In genomic region chr7:98225913-98226614, GRCh38 we compare ENCODE assay signal across 22 cellular contexts. TPM values are rescaled to one million over a fixed set of nuclear protein-coding genes. Genes with fewer than 3 reads are reported as not detected.
"Had no signal": no experiment of that assay in that cellular context is flagged by ENCODE, and none has a peak within 500 bp of the region (broad histone marks: within the 10 kb centered on the region; RNA-seq: fewer than 3 reads in every experiment).

No MANE protein-coding gene starts in this region.

- H3K9ac ChIP-seq: parathyroid adenoma had no signal

- H3K9me3 ChIP-seq: breast epithelium, left ventricle myocardium inferior, right atrium auricular region, tibial nerve had no signal

- H2AFZ ChIP-seq: parathyroid adenoma had no signal

- FAIRE-seq: endothelial cell of umbilical vein had no signal

- H3K4me1 ChIP-seq: breast epithelium, left ventricle myocardium inferior, parathyroid adenoma, right atrium auricular region, tibial nerve had no signal

- H3K27ac ChIP-seq: breast epithelium, left ventricle myocardium inferior, parathyroid adenoma, right atrium auricular region, tibial nerve had no signal

- H3K79me2 ChIP-seq: parathyroid adenoma had no signal

- H3K4me1 Mint-ChIP-seq: activated naive CD8-positive, alpha-beta T cell treated with anti-CD3 and anti-CD28 coated beads, Interleukin-2, amount 50 U/mL, for 24 hours had no signal

- H3K36me3 ChIP-seq: breast epithelium had no signal

- H3K4me3 Mint-ChIP-seq: activated naive CD8-positive, alpha-beta T cell treated with anti-CD3 and anti-CD28 coated beads, Interleukin-2, amount 50 U/mL, for 24 hours; naive B cell; T-helper 2 cell treated with Interferon-gamma antibody and Interleukin-4, amounts not matched to agents 5 μg/mL and 100 μg/mL, for 36 hours had no signal

- H3K27ac Mint-ChIP-seq: activated naive CD8-positive, alpha-beta T cell treated with anti-CD3 and anti-CD28 coated beads, Interleukin-2, amount 50 U/mL, for 24 hours; activated T-helper 2 cell treated with anti-CD3 and anti-CD28 coated beads, Interferon-gamma antibody, Interleukin-2, Interleukin-4, amounts not matched to agents 10 μg/mL and 5 μg/mL and 100 μg/mL, durations not matched to agents 14 hours and 24 hours and 36 hours; T-helper 2 cell treated with Interferon-gamma antibody and Interleukin-4, amounts not matched to agents 5 μg/mL and 100 μg/mL, for 36 hours had no signal

- DNase-seq: activated CD4-positive, alpha-beta T cell treated with anti-CD3 and anti-CD28 coated beads for 4 hours; activated CD4-positive, alpha-beta T cell treated with anti-CD3 and anti-CD28 coated beads, Interleukin-2, amount 50 U/mL, for 4 hours; activated naive CD8-positive, alpha-beta T cell treated with anti-CD3 and anti-CD28 coated beads, Interleukin-2, amount 50 U/mL, for 24 hours; activated T-cell treated with anti-CD3 and anti-CD28 coated beads, Interleukin-2, amount 50 U/mL, for 1 hour; amygdala; central memory CD4-positive, alpha-beta T cell; head of caudate nucleus; hypothalamus; left ventricle myocardium inferior; naive B cell; occipital lobe; stimulated activated CD4-positive, alpha-beta T cell treated with anti-CD3 and anti-CD28 coated beads, Interleukin-2, amount 100 ng/mL, for 48 hours; stimulated activated naive CD4-positive, alpha-beta T cell treated with Interleukin-2 at 50 U/mL for 16 hours had no signal

- ATAC-seq: activated naive CD8-positive, alpha-beta T cell treated with anti-CD3 and anti-CD28 coated beads, Interleukin-2, amount 50 U/mL, for 24 hours had no signal

- H3K27me3 ChIP-seq: breast epithelium, right atrium auricular region, tibial nerve had no signal

- H3K27me3 Mint-ChIP-seq: activated naive CD8-positive, alpha-beta T cell treated with anti-CD3 and anti-CD28 coated beads, Interleukin-2, amount 50 U/mL, for 24 hours; naive B cell had no signal

- H3K4me3 ChIP-seq: breast epithelium, left ventricle myocardium inferior, right atrium auricular region, tibial nerve had no signal

- H3K9me3 Mint-ChIP-seq: activated naive CD8-positive, alpha-beta T cell treated with anti-CD3 and anti-CD28 coated beads, Interleukin-2, amount 50 U/mL, for 24 hours; activated T-helper 2 cell treated with anti-CD3 and anti-CD28 coated beads, Interferon-gamma antibody, Interleukin-2, Interleukin-4, amounts not matched to agents 10 μg/mL and 5 μg/mL and 100 μg/mL, durations not matched to agents 14 hours and 24 hours and 36 hours; naive B cell; T-helper 2 cell treated with Interferon-gamma antibody and Interleukin-4, amounts not matched to agents 5 μg/mL and 100 μg/mL, for 36 hours had no signal

RNA-seq across cellular contexts. Expression of gene BHLHA15, which starts 14.8 kb away (rescaled TPM):
- total RNA-seq: left ventricle myocardium inferior, tibial nerve had no signal
- polyA plus RNA-seq: fibroblast of lung, neural cell had no signal
